Comparison of ENCODE assay signal across 8 cellular contexts in genomic region chr3:16286161-16286560, GRCh38. TPM values are rescaled to one million over a fixed set of nuclear protein-coding genes. Genes with fewer than 3 reads are reported as not detected.
DNase-seq lines count a peak whose midpoint lies in the region; ATAC-seq lines count a peak whose summit lies in the region.

No MANE protein-coding gene starts in this region.

- H3K36me3 ChIP-seq in skeletal muscle tissue (ENCODE audit: control insufficient read depth in 3 of 3, insufficient read depth in 3 of 3, low read length in 3 of 3) = peaks cover 0 to 3% (median 2%) of the 10 kb centered on the region in 3 donors

- ATAC-seq in GM18517 (IDR thresholded peaks at IDR 0.05; ENCODE audit: unreplicated experiment) (peak; percentile 48), HG03066 (IDR thresholded peaks at IDR 0.05; ENCODE audit: low read depth, unreplicated experiment) (peak; percentile 67)

- H3K9me3 ChIP-seq in skeletal muscle tissue (ENCODE audit: control insufficient read depth in 3 of 3, low read length in 3 of 3) = no peaks in the 10 kb centered on the region

- H3K27me3 ChIP-seq in skeletal muscle tissue (ENCODE audit: control insufficient read depth in 3 of 3, insufficient read depth in 3 of 3, low read length in 3 of 3) = no peaks in the 10 kb centered on the region

- H3K9ac ChIP-seq in skeletal muscle tissue (ENCODE audit: low read depth in 1 of 3, low read length in 3 of 3) = peak overlapping the region in 2 of 3 donors; percentile 11 to 40

- peak; percentile 67 for DNase-seq in activated T-cell treated with anti-CD3 and anti-CD28 coated beads, Interleukin-2, amount 50 U/mL, for 1 hour
- no peak for DNase-seq in superior temporal gyrus (ENCODE audit: extremely low spot score)
- no peak for DNase-seq in SKM-1 (lab: John Stamatoyannopoulos, UW; ENCODE audit: unreplicated experiment)
- no peak for DNase-seq in NCI-H1092 (lab: John Stamatoyannopoulos, UW)
- no peak for DNase-seq in epidermal melanocyte (ENCODE audit: insufficient read length, low spot score)

- H3K4me3 ChIP-seq in skeletal muscle tissue (ENCODE audit: low read length in 3 of 3) = no peak overlapping the region

- peak overlapping the region; percentile 28 for H3K27ac ChIP-seq in skeletal muscle tissue (ENCODE audit: low read depth, low read length)

- H3K4me1 ChIP-seq in skeletal muscle tissue (ENCODE audit: control insufficient read depth in 3 of 3, insufficient read depth in 3 of 3, low read length in 3 of 3) = peaks cover 34 to 57% (median 56%) of the 10 kb centered on the region in 3 donors

RNA-seq across cellular contexts. Expression of gene OXNAD1, which starts 21.1 kb away (rescaled TPM):
- 26.6 TPM for total RNA-seq in skeletal muscle tissue

RNA-seq across cellular contexts. Expression of gene DPH3, which starts 21.4 kb away (rescaled TPM):
- 17.7 TPM for total RNA-seq in skeletal muscle tissue
